12 cellular contexts compared by ENCODE assay signal in genomic region chr11:73322986-73323306, GRCh38. TPM values are rescaled to one million over a fixed set of nuclear protein-coding genes. Genes with fewer than 3 reads are reported as not detected.
DNase-seq lines count a peak whose midpoint lies in the region; ATAC-seq and TF ChIP-seq lines count a peak whose summit lies in the region.
"Had no signal": no experiment of that assay in that cellular context is flagged by ENCODE, and none has a peak within 500 bp of the region (broad histone marks: within the 10 kb centered on the region; RNA-seq: fewer than 3 reads in every experiment).

No MANE protein-coding gene starts in this region.

- H3K4ac ChIP-seq in mesendoderm (ENCODE audit: low read depth, low read length) = no peak overlapping the region

- H3K4me1 ChIP-seq in HEK293 (ENCODE audit: control insufficient read depth, insufficient read depth, low read length) (peaks cover 5% of the 10 kb centered on the region; the same call in 1 of the 2 replicates), mesendoderm (ENCODE audit: control insufficient read depth, low read depth, low read length) (peaks cover 8% of the 10 kb centered on the region), stomach (peaks cover 67 to 100% (median 86%) of the 10 kb centered on the region in 4 donors)

- H3K27me3 Mint-ChIP-seq in chondrocyte (ENCODE audit: low read depth) = no peaks in the 10 kb centered on the region
- no peaks in the 10 kb centered on the region for H3K27me3 Mint-ChIP-seq in activated T-cell treated with anti-CD3 and anti-CD28 coated beads, Interleukin-2, amount 50 U/mL, for 24 hours
- H3K27me3 Mint-ChIP-seq: CD4-positive, alpha-beta memory T cell; naive thymus-derived CD4-positive, alpha-beta T cell had no signal

- POLR2A ChIA-PET in HEK293 (lab: Yijun Ruan, JAX) = interaction anchor here (1.1 to 2.2 kb wide), 3 partner anchors 9 to 16 kb away, joined by 3 to 18 read pairs (median 7); no protein-coding TSS in a partner anchor

- H2BK15ac ChIP-seq in mesendoderm (replicated peaks; ENCODE audit: low read depth) = no peak overlapping the region

- no peak overlapping the region for H4K5ac ChIP-seq in mesendoderm (ENCODE audit: low read length)

- no peak overlapping the region for H3K9ac ChIP-seq in mesendoderm (ENCODE audit: low read length)

- H3K9me3 ChIP-seq in HEK293 (ENCODE audit: control insufficient read depth, insufficient read depth, low read depth, low read length) (no peaks in the 10 kb centered on the region), stomach (no peaks in the 10 kb centered on the region)

- H3K4me2 ChIP-seq in mesendoderm (ENCODE audit: low read length) = no peak overlapping the region

- no peak overlapping the region for H4K8ac ChIP-seq in mesendoderm (ENCODE audit: low read depth, low read length)

- H2BK120ac ChIP-seq in mesendoderm (ENCODE audit: low read depth, low read length) = no peak overlapping the region

- H3K27ac Mint-ChIP-seq in chondrocyte (ENCODE audit: unreplicated experiment) = peak overlapping the region; percentile 99
- H3K27ac Mint-ChIP-seq in activated T-cell treated with anti-CD3 and anti-CD28 coated beads, Interleukin-2, amount 50 U/mL, for 24 hours = no peak overlapping the region
- H3K27ac Mint-ChIP-seq: CD4-positive, alpha-beta memory T cell had no signal

- no peak overlapping the region for H3K56ac ChIP-seq in mesendoderm (ENCODE audit: low read length)

- TF ChIP-seq CTCF in HEK293 (tag by site-specific recombination; IDR thresholded peaks at IDR 0.05) (no peak), chondrocyte (IDR thresholded peaks at IDR 0.05) (no peak), stomach (IDR thresholded peaks at IDR 0.05) (no peak)

- H3K27me3 ChIP-seq in mesendoderm (ENCODE audit: insufficient read depth, low read length, poor library complexity) = no peaks in the 10 kb centered on the region
- H3K27me3 ChIP-seq in stomach = no peaks in the 10 kb centered on the region

- H3K4me1 Mint-ChIP-seq in chondrocyte (ENCODE audit: low read depth) = peaks cover 94% of the 10 kb centered on the region
- H3K4me1 Mint-ChIP-seq in activated T-cell treated with anti-CD3 and anti-CD28 coated beads, Interleukin-2, amount 50 U/mL, for 24 hours (ENCODE audit: low read depth) = peaks cover 5% of the 10 kb centered on the region

- intact Hi-C loops in stomach (cut with DNase I; ENCODE audit: low total_unique reads) = no loop called here

- H3K4me3 ChIP-seq in HEK293 (ENCODE audit: low read depth, low read length) = no peak overlapping the region
- no peak overlapping the region for H3K4me3 ChIP-seq in mesendoderm (ENCODE audit: low read length)
- peak overlapping the region in 3 of 4 donors; percentile 2 to 16 (median 6) for H3K4me3 ChIP-seq in stomach

- no peak overlapping the region for H2AK5ac ChIP-seq in mesendoderm (ENCODE audit: low read length)

- H3K18ac ChIP-seq in mesendoderm (ENCODE audit: low read length) = no peak overlapping the region

- peaks cover 11% of the 10 kb centered on the region for H3K36me3 Mint-ChIP-seq in chondrocyte (ENCODE audit: low read depth)
- no peaks in the 10 kb centered on the region for H3K36me3 Mint-ChIP-seq in activated T-cell treated with anti-CD3 and anti-CD28 coated beads, Interleukin-2, amount 50 U/mL, for 24 hours (ENCODE audit: low read depth)
- H3K36me3 Mint-ChIP-seq: CD4-positive, alpha-beta memory T cell had no signal

- H3K36me3 ChIP-seq in HEK293 (ENCODE audit: control insufficient read depth in 2 of 2, insufficient read depth in 1 of 2, low read length in 2 of 2) (peaks cover 0 to 4% of the 10 kb centered on the region in 2 experiments; a peak in 1 of 3 replicates), mesendoderm (ENCODE audit: control insufficient read depth, insufficient read depth, low read length) (no peaks in the 10 kb centered on the region), stomach (no peaks in the 10 kb centered on the region)

- H3K9me3 Mint-ChIP-seq in chondrocyte (ENCODE audit: low read depth) = no peaks in the 10 kb centered on the region
- H3K9me3 Mint-ChIP-seq in activated T-cell treated with anti-CD3 and anti-CD28 coated beads, Interleukin-2, amount 50 U/mL, for 24 hours = no peaks in the 10 kb centered on the region
- H3K9me3 Mint-ChIP-seq: CD4-positive, alpha-beta memory T cell; naive thymus-derived CD4-positive, alpha-beta T cell had no signal

- H3K23ac ChIP-seq in mesendoderm (ENCODE audit: low read length) = no peak overlapping the region

- peaks cover 4% of the 10 kb centered on the region for H3K79me1 ChIP-seq in mesendoderm (ENCODE audit: low read length)

- H3K79me2 ChIP-seq in mesendoderm (ENCODE audit: control insufficient read depth, insufficient read depth, low read length) = no peaks in the 10 kb centered on the region

- no peak overlapping the region for H3K4me3 Mint-ChIP-seq in chondrocyte (ENCODE audit: unreplicated experiment)
- no peak overlapping the region for H3K4me3 Mint-ChIP-seq in activated T-cell treated with anti-CD3 and anti-CD28 coated beads, Interleukin-2, amount 50 U/mL, for 24 hours
- H3K4me3 Mint-ChIP-seq: CD4-positive, alpha-beta memory T cell; naive thymus-derived CD4-positive, alpha-beta T cell had no signal

- CTCF ChIA-PET in HEK293 (lab: Yijun Ruan, JAX) = interaction anchor here (0.6 to 4.1 kb wide), 5 partner anchors 10 to 28 kb away, joined by 4 to 17 read pairs (median 9); partner anchors contain the start of gene ARHGEF17

- no peak overlapping the region for H2BK5ac ChIP-seq in mesendoderm (ENCODE audit: low read length)

- ATAC-seq in GM21381 (IDR thresholded peaks at IDR 0.05; ENCODE audit: unreplicated experiment) (no peak), GM21786 (IDR thresholded peaks at IDR 0.05; ENCODE audit: unreplicated experiment) (no peak)

- WGBS in mesendoderm (ENCODE audit: extremely low coverage, insufficient coverage, low lambda C conversion rate) = no CpG with 5 or more reads among the region's 2 CpGs
- WGBS in stomach, 5 donors = 61 to 88% (median 67%) methylated on average over 2 of the region's 2 CpGs

- no peak for DNase-seq in chondrocyte (ENCODE audit: low spot score)
- no peak for DNase-seq in mesendoderm
- no peak for DNase-seq in stomach
- no peak for DNase-seq in activated T-cell treated with anti-CD3 and anti-CD28 coated beads, Interleukin-2, amount 50 U/mL, for 24 hours
- no peak for DNase-seq in LoVo (ENCODE audit: low spot score)
- DNase-seq: activated T-cell treated with anti-CD3 and anti-CD28 coated beads, Interleukin-2, amount 50 U/mL, for 1 hour; CD4-positive, alpha-beta memory T cell; naive thymus-derived CD4-positive, alpha-beta T cell; NCI-H1436 had no signal

- no peak for TF ChIP-seq POLR2A in stomach (IDR thresholded peaks at IDR 0.05)

- H3K27ac ChIP-seq in HEK293 (ENCODE audit: extremely low read depth, low read depth, low read length) (no peak overlapping the region), mesendoderm (ENCODE audit: low read depth, low read length) (peak overlapping the region; percentile 10), stomach (peak overlapping the region; percentile 68 to 95 (median 85))

- TF ChIP-seq EP300 in stomach (IDR thresholded peaks at IDR 0.05) = no peak

TF ChIP-seq in HEK293, 187 proteins besides CTCF, POLR2A, EP300 and RAD21:
- TF ChIP-seq GLIS1 (tag by site-specific recombination; IDR thresholded peaks at IDR 0.05) = peak; percentile 87
- no peak for TF ChIP-seq ZNF148 (tag by site-specific recombination; IDR thresholded peaks at IDR 0.05; ENCODE audit: borderline replicate concordance)
- no peak for TF ChIP-seq BCL11B (tag by site-specific recombination; IDR thresholded peaks at IDR 0.05; ENCODE audit: low read depth)
- TF ChIP-seq ZNF501 (tag by site-specific recombination; IDR thresholded peaks at IDR 0.05) = no peak

RNA-seq across cellular contexts. Expression of gene ARHGEF17, which starts 14.9 kb away (rescaled TPM):
- total RNA-seq in chondrocyte (82.4 to 114 TPM (median 113 TPM) in 3 replicates), stomach (10 to 100 TPM; 29.9 to 66.5 (median 38.8) TPM)
- 5.9 TPM for polyA plus RNA-seq in mesendoderm (2013, experiment 1 of 2)
- polyA plus RNA-seq in mesendoderm (2013, experiment 2 of 2) = 5.8 TPM
- 10 to 100 TPM in 2 of 3 donors, 1 to 10 TPM in 1; 5.0 to 13.1 (median 10.8) TPM for polyA plus RNA-seq in stomach
- polyA plus RNA-seq: CD4-positive, alpha-beta memory T cell; naive thymus-derived CD4-positive, alpha-beta T cell had no signal

RNA-seq across cellular contexts. Expression of gene P2RY6, which starts 50.8 kb away (rescaled TPM):
- total RNA-seq in chondrocyte = 0.20 TPM in 1 of 3 replicates, not detected in the others
- polyA plus RNA-seq in mesendoderm (2013, experiment 1 of 2) = 0.03 TPM
- 0.07 TPM for polyA plus RNA-seq in mesendoderm (2013, experiment 2 of 2)
- 1 to 10 TPM in 1 of 5 donors, under 1 TPM in 1, not detected in 3; 0.29 to 1.3 TPM for total RNA-seq in stomach
- polyA plus RNA-seq in stomach = 1 to 10 TPM; 1.2 to 2.9 (median 2.1) TPM
- polyA plus RNA-seq: CD4-positive, alpha-beta memory T cell; naive thymus-derived CD4-positive, alpha-beta T cell had no signal

RNA-seq across cellular contexts. Expression of gene RELT, which starts 53.3 kb away (rescaled TPM):
- total RNA-seq in chondrocyte (3.5 to 4.5 TPM (median 3.5 TPM) in 3 replicates), stomach (10 to 100 TPM in 1 of 5 donors, 1 to 10 TPM in 2, not detected in 2; 2.2 to 18.7 (median 2.9) TPM)
- polyA plus RNA-seq in mesendoderm (2013, experiment 1 of 2) = 2.8 TPM
- 3.0 TPM for polyA plus RNA-seq in mesendoderm (2013, experiment 2 of 2)
- 1 to 10 TPM; 1.2 to 1.6 (median 1.2) TPM for polyA plus RNA-seq in stomach

Comparison
In these comparisons a context has a peak if more than half of its experiments do, and no peak if none do; other contexts are left out.
1. H3K4me3 ChIP-seq: peak in stomach (3 of 4); none in HEK293 (single experiment) and mesendoderm (single experiment).